ENCODE assay signal across 24 cellular contexts in the genomic region with DNA sequence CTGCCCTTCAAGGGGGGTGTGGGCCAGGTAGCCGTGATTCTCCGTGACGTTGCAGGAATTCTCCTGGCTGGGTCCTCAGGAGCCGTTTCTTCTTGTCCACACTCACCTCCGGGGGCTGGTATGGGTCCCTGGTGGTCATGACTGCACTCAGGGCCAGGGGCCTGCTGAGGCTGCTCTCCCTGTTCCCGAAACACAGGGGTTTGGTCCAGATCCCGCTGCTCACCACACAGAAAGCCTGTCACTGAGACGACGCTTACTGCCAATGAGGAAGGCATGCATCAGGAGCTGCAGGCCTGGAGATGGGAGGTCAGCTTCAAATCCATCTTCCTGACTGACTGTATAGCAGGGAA.
DNase-seq lines count a peak whose midpoint lies in the region; ATAC-seq, FAIRE-seq and TF ChIP-seq lines count a peak whose summit lies in the region.
"Had no signal": no experiment of that assay in that cellular context is flagged by ENCODE, and none has a peak within 500 bp of the region (broad histone marks: within the 10 kb centered on the region; RNA-seq: fewer than 3 reads in every experiment).

No MANE protein-coding gene starts in this region.

- H3K27ac ChIP-seq in BLaER1 = no peak overlapping the region
- H3K27ac ChIP-seq in CD4-positive, alpha-beta memory T cell (ENCODE audit: low read depth, low read length) = no peak overlapping the region
- no peak overlapping the region for H3K27ac ChIP-seq in K562 (ENCODE audit: extremely low read depth, low read depth, low read length)
- H3K27ac ChIP-seq: KMS-11, prostate gland, skin epidermis had no signal

- H3K4me1 ChIP-seq in BLaER1 = peaks cover 50% of the 10 kb centered on the region
- peaks cover 41% of the 10 kb centered on the region for H3K4me1 ChIP-seq in CD4-positive, alpha-beta memory T cell (ENCODE audit: insufficient read depth, low read length)
- peaks cover 0 to under 1% of the 10 kb centered on the region in 2 experiments; a peak in 2 of 5 replicates for H3K4me1 ChIP-seq in K562 (replicated peaks in 1 of 2; ENCODE audit: control insufficient read depth in 2 of 2, insufficient read depth in 2 of 2, low read length in 2 of 2)
- H3K4me1 ChIP-seq: prostate gland had no signal

- peaks cover 11% of the 10 kb centered on the region for H3K9me3 ChIP-seq in BLaER1
- H3K9me3 ChIP-seq in CD4-positive, alpha-beta memory T cell (ENCODE audit: control insufficient read depth in 1 of 2, low read length in 2 of 2) = no peaks in the 10 kb centered on the region
- H3K9me3 ChIP-seq in K562 (replicated peaks; ENCODE audit: control insufficient read depth, insufficient read depth, low read depth, low read length) = no peaks in the 10 kb centered on the region
- H3K9me3 ChIP-seq: prostate gland had no signal

- no peak for FAIRE-seq in K562 (lab: Jason Lieb, UNC)
- FAIRE-seq: GM19239, TTC549 had no signal

- 6% methylated on average over 6 of the region's 9 CpGs for WGBS in K562 (ENCODE audit: insufficient coverage, low coverage, missing lambda C conversion rate)

- intact Hi-C loops in CD4-positive, alpha-beta memory T cell (cut with micrococcal nuclease) = loop anchor here (2.0 to 5.0 kb wide), 3 partner anchors 19 to 63 kb away; no protein-coding TSS in a partner anchor
- intact Hi-C loops in K562 (cut with micrococcal nuclease) = no loop called here

- CTCF ChIA-PET in CD4-positive, alpha-beta memory T cell (lab: Charles Lee; ENCODE audit: partially characterized antibody) = interaction anchor here (1.3 kb wide), 1 partner anchor 79 kb away, joined by 4 read pairs; no protein-coding TSS in a partner anchor
- CTCF ChIA-PET in K562 (lab: Yijun Ruan, JAX; ENCODE audit: low intra/inter-chr PET ratio) = no interaction called here

- peak overlapping the region in 5 of 7 donors; percentile 30 to 97 (median 32) for H3K27ac Mint-ChIP-seq in CD4-positive, alpha-beta memory T cell
- H3K27ac Mint-ChIP-seq: activated T-helper 2 cell treated with anti-CD3 and anti-CD28 coated beads, Interferon-gamma antibody, Interleukin-2, Interleukin-4, amounts not matched to agents 10 μg/mL and 5 μg/mL and 100 μg/mL, durations not matched to agents 14 hours and 24 hours and 36 hours; HFFc6; nephron had no signal

- H3K36me3 ChIP-seq in BLaER1 (no peaks in the 10 kb centered on the region), K562 (ENCODE audit: control insufficient read depth, insufficient read depth, low read length) (no peaks in the 10 kb centered on the region)
- H3K36me3 ChIP-seq in CD4-positive, alpha-beta memory T cell (ENCODE audit: insufficient read depth, low read length) = no peaks in the 10 kb centered on the region
- H3K36me3 ChIP-seq: prostate gland had no signal

- peak overlapping the region; percentile 85 to 98 (median 94) for H3K4me3 Mint-ChIP-seq in CD4-positive, alpha-beta memory T cell
- H3K4me3 Mint-ChIP-seq: HFFc6, nephron had no signal

- no peaks in the 10 kb centered on the region for H3K9me1 ChIP-seq in K562 (ENCODE audit: control insufficient read depth, insufficient read depth, low read length)

- TF ChIP-seq EP300 in K562 (IDR thresholded peaks at IDR 0.05; ENCODE audit: low read length) = no peak

- no peak for TF ChIP-seq POLR2A in K562 (conservative IDR thresholded peaks at IDR 0.05)

- H2AFZ ChIP-seq in K562 (ENCODE audit: low read depth, low read length) = no peak overlapping the region

- no peak for TF ChIP-seq RAD21 in K562 (CRISPR knock-in tag; conservative IDR thresholded peaks at IDR 0.05 in 1 of 2, IDR thresholded peaks at IDR 0.05 in 1 of 2)

- H3K9ac ChIP-seq in BLaER1 = no peak overlapping the region
- H3K9ac ChIP-seq in K562 (ENCODE audit: insufficient read depth in 1 of 2, low read depth in 2 of 2, low read length in 2 of 2) = no peak overlapping the region
- H3K9ac ChIP-seq: KMS-11 had no signal

- peaks cover 0 to 2% of the 10 kb centered on the region in 2 donors for H3K27me3 Mint-ChIP-seq in CD4-positive, alpha-beta memory T cell

- in situ Hi-C loops in K562 (cut with MboI) = no loop called here

- H4K20me1 ChIP-seq in BLaER1 = no peaks in the 10 kb centered on the region; the same call in 1 of the 2 replicates
- 0 out of 2 replicates have a peak, but pooled peaks cover 5% of the 10 kb centered on the region for H4K20me1 ChIP-seq in K562 (replicated peaks; ENCODE audit: control insufficient read depth, insufficient read depth, low read length)

- H3K4me1 Mint-ChIP-seq in CD4-positive, alpha-beta memory T cell = peaks cover 41 to 66% (median 54%) of the 10 kb centered on the region in 4 donors

- ATAC-seq in K562 = no peak
- ATAC-seq in GM18498 (IDR thresholded peaks at IDR 0.05; ENCODE audit: unreplicated experiment) = no peak
- ATAC-seq in GM18519 (IDR thresholded peaks at IDR 0.05; ENCODE audit: low FRiP score, unreplicated experiment) = no peak
- ATAC-seq: left colon had no signal

- POLR2A ChIA-PET in CD4-positive, alpha-beta memory T cell (lab: Charles Lee; ENCODE audit: partially characterized antibody) = no interaction called here
- POLR2A ChIA-PET in K562 (lab: Yijun Ruan, JAX) = no interaction called here

- DNase-seq in CD4-positive, alpha-beta memory T cell = no peak
- DNase-seq in K562 (ENCODE audit: extremely low read depth in 1 of 4, low spot score in 3 of 4) (no peak), mucosa of gallbladder (ENCODE audit: low spot score) (peak; percentile 7), epidermal melanocyte (ENCODE audit: insufficient read length, low spot score) (no peak), medulla oblongata (ENCODE audit: extremely low spot score) (no peak)
- DNase-seq: activated CD4-positive, CD25-positive, alpha-beta regulatory T cell treated with anti-CD3 and anti-CD28 coated beads, Interleukin-2, amount 50 U/mL, for 72 hours; HFFc6; left colon; mesendoderm; MV-4-11; NCI-H1694; NCI-H2171 treated with DMSO at 0.1 percent for 48 hours; NCI-H526 treated with DMSO at 0.1 percent for 48 hours; SHP77 had no signal

- peaks cover 0 to 4% (median 0%) of the 10 kb centered on the region in 8 donors for H3K9me3 Mint-ChIP-seq in CD4-positive, alpha-beta memory T cell
- H3K9me3 Mint-ChIP-seq: activated T-helper 2 cell treated with anti-CD3 and anti-CD28 coated beads, Interferon-gamma antibody, Interleukin-2, Interleukin-4, amounts not matched to agents 10 μg/mL and 5 μg/mL and 100 μg/mL, durations not matched to agents 14 hours and 24 hours and 36 hours; HFFc6; nephron had no signal

- no TSS peak for BruUV-seq in K562 (replicated peaks; lab: Mats Ljungman, UMichigan)

- no peak overlapping the region for H3K4me3 ChIP-seq in BLaER1
- no peak overlapping the region for H3K4me3 ChIP-seq in CD4-positive, alpha-beta memory T cell (ENCODE audit: low read length in 2 of 2)
- H3K4me3 ChIP-seq in K562 = no peak overlapping the region
- H3K4me3 ChIP-seq: prostate gland, skin epidermis had no signal

- H3K4me2 ChIP-seq in BLaER1 (peak overlapping the region; percentile 76; the same call in 1 of the 2 replicates), K562 (ENCODE audit: insufficient read depth, low read length) (no peak overlapping the region)
- H3K4me2 ChIP-seq: KMS-11 had no signal

- no peaks in the 10 kb centered on the region for H3K79me2 ChIP-seq in K562 (ENCODE audit: control insufficient read depth, insufficient read depth, low read length)

- H3K36me3 Mint-ChIP-seq in CD4-positive, alpha-beta memory T cell = peaks cover 19 to 38% of the 10 kb centered on the region in 2 donors

- H3K27me3 ChIP-seq in BLaER1 (peaks cover 24% of the 10 kb centered on the region; the same call in 1 of the 2 replicates), K562 (ENCODE audit: control insufficient read depth in 2 of 2, insufficient read depth in 2 of 2, low read length in 2 of 2) (peaks cover 36 to 69% of the 10 kb centered on the region in 2 experiments)
- H3K27me3 ChIP-seq in CD4-positive, alpha-beta memory T cell (ENCODE audit: insufficient read depth, low read length) = no peaks in the 10 kb centered on the region

- no peak for TF ChIP-seq CTCF in K562 (IDR thresholded peaks at IDR 0.05 in 2 of 3, conservative IDR thresholded peaks at IDR 0.05 in 1 of 3; ENCODE audit: insufficient read depth in 2 of 3, low read depth in 1 of 3, low read length in 3 of 3)

TF ChIP-seq in K562, 482 proteins besides CTCF, POLR2A, EP300 and RAD21:
- TF ChIP-seq THAP12 (CRISPR knock-in tag; IDR thresholded peaks at IDR 0.05) (no peak), ETS2 (tag; IDR thresholded peaks at IDR 0.05; ENCODE audit: borderline replicate concordance, poor library complexity, severe bottlenecking) (no peak), ATF7 (IDR thresholded peaks at IDR 0.05) (no peak), RNF2 (IDR thresholded peaks at IDR 0.05) (no peak), ZNF766 (CRISPR knock-in tag; conservative IDR thresholded peaks at IDR 0.05) (no peak), ZNF12 (CRISPR knock-in tag; IDR thresholded peaks at IDR 0.05) (no peak), MAFG (tag; conservative IDR thresholded peaks at IDR 0.05) (0 out of 2 replicates have a peak, but pooled peaks have one; percentile 0), CBFB (CRISPR knock-in tag; IDR thresholded peaks at IDR 0.05) (no peak)
